ENCODE assay signal across 18 cellular contexts in genomic region chr3:47047673-47048072, GRCh38.
DNase-seq lines count a peak whose midpoint lies in the region; ATAC-seq, FAIRE-seq and TF ChIP-seq lines count a peak whose summit lies in the region.
"Had no signal": no experiment of that assay in that cellular context is flagged by ENCODE, and none has a peak within 500 bp of the region (broad histone marks: within the 10 kb centered on the region; RNA-seq: fewer than 3 reads in every experiment).

No MANE protein-coding gene starts in this region.

- peaks cover 6% of the 10 kb centered on the region; the same call in 2 of the 3 replicates for H3K79me2 ChIP-seq in K562 (ENCODE audit: control insufficient read depth, insufficient read depth, low read length)

- H3K27ac Mint-ChIP-seq in activated T-cell treated with anti-CD3 and anti-CD28 coated beads, Interleukin-2, amount 50 U/mL, for 24 hours: peak overlapping the region; percentile 70
- H3K27ac Mint-ChIP-seq in stimulated activated naive B cell treated with anti-CD40 and anti-IgM and Interleukin-4, amounts not matched to agents 10 μg/mL and 1 μg/mL and 100 μg/mL, for 72 hours: peak overlapping the region; percentile 77
- H3K27ac Mint-ChIP-seq: activated T-helper 2 cell treated with anti-CD3 and anti-CD28 coated beads, Interferon-gamma antibody, Interleukin-2, Interleukin-4, amounts not matched to agents 10 μg/mL and 5 μg/mL and 100 μg/mL, durations not matched to agents 14 hours and 24 hours and 36 hours had no signal

- no peaks in the 10 kb centered on the region for H3K9me3 Mint-ChIP-seq in activated T-cell treated with anti-CD3 and anti-CD28 coated beads, Interleukin-2, amount 50 U/mL, for 24 hours
- no peaks in the 10 kb centered on the region for H3K9me3 Mint-ChIP-seq in stimulated activated naive B cell treated with anti-CD40 and anti-IgM and Interleukin-4, amounts not matched to agents 10 μg/mL and 1 μg/mL and 100 μg/mL, for 72 hours
- H3K9me3 Mint-ChIP-seq: activated T-helper 2 cell treated with anti-CD3 and anti-CD28 coated beads, Interferon-gamma antibody, Interleukin-2, Interleukin-4, amounts not matched to agents 10 μg/mL and 5 μg/mL and 100 μg/mL, durations not matched to agents 14 hours and 24 hours and 36 hours; naive B cell had no signal

- H2AFZ ChIP-seq in K562 (ENCODE audit: low read depth, low read length): no peak overlapping the region

- in situ Hi-C loops in K562 (cut with MboI): no loop called here

- no peak for TF ChIP-seq RAD21 in K562 (CRISPR knock-in tag; conservative IDR thresholded peaks at IDR 0.05 in 1 of 2, IDR thresholded peaks at IDR 0.05 in 1 of 2)

- no peak overlapping the region for H3K9ac ChIP-seq in K562 (ENCODE audit: insufficient read depth in 1 of 2, low read depth in 2 of 2, low read length in 2 of 2)

- peaks cover 22% of the 10 kb centered on the region for H3K4me1 Mint-ChIP-seq in activated T-cell treated with anti-CD3 and anti-CD28 coated beads, Interleukin-2, amount 50 U/mL, for 24 hours (ENCODE audit: low read depth)
- peaks cover 5 to 10% of the 10 kb centered on the region in 2 donors for H3K4me1 Mint-ChIP-seq in stimulated activated naive B cell treated with anti-CD40 and anti-IgM and Interleukin-4, amounts not matched to agents 10 μg/mL and 1 μg/mL and 100 μg/mL, for 72 hours

- H4K20me1 ChIP-seq in K562 (replicated peaks; ENCODE audit: control insufficient read depth, insufficient read depth, low read length): no peaks in the 10 kb centered on the region

- FAIRE-seq in K562 (lab: Jason Lieb, UNC): no peak

- H3K36me3 Mint-ChIP-seq in activated T-cell treated with anti-CD3 and anti-CD28 coated beads, Interleukin-2, amount 50 U/mL, for 24 hours (ENCODE audit: low read depth): peaks cover 55% of the 10 kb centered on the region
- peaks cover 11 to 30% of the 10 kb centered on the region in 2 donors for H3K36me3 Mint-ChIP-seq in stimulated activated naive B cell treated with anti-CD40 and anti-IgM and Interleukin-4, amounts not matched to agents 10 μg/mL and 1 μg/mL and 100 μg/mL, for 72 hours

- peaks cover 25% of the 10 kb centered on the region; the same call in 2 of the 3 replicates for H3K36me3 ChIP-seq in K562 (ENCODE audit: control insufficient read depth, insufficient read depth, low read length)
- H3K36me3 ChIP-seq in effector memory CD4-positive, alpha-beta T cell (ENCODE audit: control insufficient read depth, insufficient read depth, low read length): peaks cover 7% of the 10 kb centered on the region

- no peaks in the 10 kb centered on the region for H3K27me3 ChIP-seq in K562 (ENCODE audit: control insufficient read depth in 2 of 2, insufficient read depth in 2 of 2, low read length in 2 of 2)
- no peaks in the 10 kb centered on the region for H3K27me3 ChIP-seq in effector memory CD4-positive, alpha-beta T cell (replicated peaks; ENCODE audit: control insufficient read depth, insufficient read depth, low read length, poor library complexity, severe bottlenecking)
- H3K27me3 ChIP-seq: SJCRH30, stomach had no signal

- no peak for DNase-seq in activated T-cell treated with anti-CD3 and anti-CD28 coated beads, Interleukin-2, amount 50 U/mL, for 24 hours
- DNase-seq in activated T-cell treated with anti-CD3 and anti-CD28 coated beads, Interleukin-2, amount 50 U/mL, for 48 hours: no peak
- DNase-seq in MV-4-11 (lab: John Stamatoyannopoulos, UW): peak; percentile 10
- no peak for DNase-seq in K562 (ENCODE audit: extremely low read depth in 1 of 4, low spot score in 3 of 4)
- DNase-seq in stimulated activated naive B cell treated with anti-CD40 and anti-IgM and Interleukin-4, amounts not matched to agents 10 μg/mL and 1 μg/mL and 100 μg/mL, for 72 hours: no peak
- DNase-seq in effector memory CD4-positive, alpha-beta T cell: no peak
- no peak for DNase-seq in NCI-H2196 treated with DMSO at 0.1 percent for 48 hours (lab: John Stamatoyannopoulos, UW; ENCODE audit: unreplicated experiment)
- DNase-seq in mucosa of gallbladder (ENCODE audit: low spot score): no peak
- DNase-seq: ACHN; activated CD4-positive, alpha-beta T cell treated with anti-CD3 and anti-CD28 coated beads for 4 hours; H7; naive B cell; NCI-H446; SJCRH30; stomach had no signal

- CTCF ChIA-PET in K562 (lab: Yijun Ruan, JAX; ENCODE audit: low intra/inter-chr PET ratio): no interaction called here

- BruUV-seq in K562 (replicated peaks; lab: Mats Ljungman, UMichigan): no TSS peak

- TF ChIP-seq POLR2A in K562 (conservative IDR thresholded peaks at IDR 0.05): no peak

- no peak overlapping the region for H3K4me3 ChIP-seq in K562
- H3K4me3 ChIP-seq in effector memory CD4-positive, alpha-beta T cell (ENCODE audit: insufficient read depth, low read depth, low read length, poor library complexity, severe bottlenecking): no peak overlapping the region
- H3K4me3 ChIP-seq: coronary artery, SJCRH30, stomach had no signal

- no peaks in the 10 kb centered on the region for H3K9me3 ChIP-seq in K562 (replicated peaks; ENCODE audit: control insufficient read depth, insufficient read depth, low read depth, low read length)
- H3K9me3 ChIP-seq in effector memory CD4-positive, alpha-beta T cell (ENCODE audit: control insufficient read depth, low read length): no peaks in the 10 kb centered on the region
- H3K9me3 ChIP-seq: SJCRH30, stomach had no signal

- no peak overlapping the region for H3K4me3 Mint-ChIP-seq in activated T-cell treated with anti-CD3 and anti-CD28 coated beads, Interleukin-2, amount 50 U/mL, for 24 hours
- no peak overlapping the region for H3K4me3 Mint-ChIP-seq in stimulated activated naive B cell treated with anti-CD40 and anti-IgM and Interleukin-4, amounts not matched to agents 10 μg/mL and 1 μg/mL and 100 μg/mL, for 72 hours
- H3K4me3 Mint-ChIP-seq: naive B cell had no signal

- intact Hi-C loops in K562 (cut with micrococcal nuclease): no loop called here

- POLR2A ChIA-PET in K562 (lab: Yijun Ruan, JAX): interaction anchor here (1.1 kb wide), 1 partner anchor 15 kb away, joined by 3 read pairs; no protein-coding TSS in a partner anchor

- peaks cover 1 to 5% of the 10 kb centered on the region in 2 experiments; a peak in 2 of 5 replicates for H3K4me1 ChIP-seq in K562 (replicated peaks in 1 of 2; ENCODE audit: control insufficient read depth in 2 of 2, insufficient read depth in 2 of 2, low read length in 2 of 2)
- H3K4me1 ChIP-seq in effector memory CD4-positive, alpha-beta T cell (ENCODE audit: control insufficient read depth, insufficient read depth, low read length, poor library complexity, severe bottlenecking): no peaks in the 10 kb centered on the region
- H3K4me1 ChIP-seq: SJCRH30 had no signal

- TF ChIP-seq CTCF in K562 (IDR thresholded peaks at IDR 0.05 in 2 of 3, conservative IDR thresholded peaks at IDR 0.05 in 1 of 3; ENCODE audit: insufficient read depth in 2 of 3, low read depth in 1 of 3, low read length in 3 of 3): no peak

- no peaks in the 10 kb centered on the region for H3K9me1 ChIP-seq in K562 (ENCODE audit: control insufficient read depth, insufficient read depth, low read length)

- no peak for TF ChIP-seq EP300 in K562 (IDR thresholded peaks at IDR 0.05; ENCODE audit: low read length)

- no peak overlapping the region for H3K27ac ChIP-seq in K562 (ENCODE audit: extremely low read depth, low read depth, low read length)
- no peak overlapping the region for H3K27ac ChIP-seq in effector memory CD4-positive, alpha-beta T cell (ENCODE audit: insufficient read depth, low read length, poor library complexity, severe bottlenecking)
- H3K27ac ChIP-seq: coronary artery, epithelial cell of prostate, SJCRH30, stomach had no signal

- no peak; the same call in 1 of the 3 replicates for ATAC-seq in K562
- ATAC-seq in stimulated activated naive B cell treated with anti-CD40 and anti-IgM and Interleukin-4, amounts not matched to agents 10 μg/mL and 1 μg/mL and 100 μg/mL, for 72 hours (replicated peaks): no peak

- H3K27me3 Mint-ChIP-seq in activated T-cell treated with anti-CD3 and anti-CD28 coated beads, Interleukin-2, amount 50 U/mL, for 24 hours: no peaks in the 10 kb centered on the region
- no peaks in the 10 kb centered on the region for H3K27me3 Mint-ChIP-seq in stimulated activated naive B cell treated with anti-CD40 and anti-IgM and Interleukin-4, amounts not matched to agents 10 μg/mL and 1 μg/mL and 100 μg/mL, for 72 hours
- H3K27me3 Mint-ChIP-seq: naive B cell had no signal

- no peak overlapping the region for H3K4me2 ChIP-seq in K562 (ENCODE audit: insufficient read depth, low read length)

TF ChIP-seq in K562, 482 proteins besides CTCF, POLR2A, EP300 and RAD21:
- TF ChIP-seq HOXB6 (CRISPR knock-in tag; IDR thresholded peaks at IDR 0.05; ENCODE audit: borderline replicate concordance) (no peak), CEBPB (tag; IDR thresholded peaks at IDR 0.05) (peak; percentile 27; the same call in 1 of the 2 replicates), SOX6 (IDR thresholded peaks at IDR 0.05) (peak; percentile 35; the same call in 1 of the 2 replicates), CEBPG (CRISPR knock-in tag; IDR thresholded peaks at IDR 0.05) (no peak), CEBPG (tag; conservative IDR thresholded peaks at IDR 0.05 in 1 of 2, IDR thresholded peaks at IDR 0.05 in 1 of 2) (0 out of 4 replicates have a peak, but pooled peaks of 1 of the 2 experiments have one; percentile 5)
